In genomic region chr3:41267975-41268640, GRCh38 we compare ENCODE assay signal across 11 cellular contexts.
DNase-seq lines count a peak whose midpoint lies in the region; ATAC-seq and TF ChIP-seq lines count a peak whose summit lies in the region.
"Had no signal": no experiment of that assay in that cellular context is flagged by ENCODE, and none has a peak within 500 bp of the region (broad histone marks: within the 10 kb centered on the region; RNA-seq: fewer than 3 reads in every experiment).

No MANE protein-coding gene starts in this region.

- TF ChIP-seq CTCF in type B pancreatic cell (conservative IDR thresholded peaks at IDR 0.05), result no peak

- no peaks in the 10 kb centered on the region for H3K9me3 Mint-ChIP-seq in type B pancreatic cell

- DNase-seq in Caki2 (ENCODE audit: low read depth), result peak; percentile 83
- DNase-seq in LoVo (ENCODE audit: low spot score), result peak; percentile 82
- peak; percentile 88 for DNase-seq in amniotic epithelial cell (ENCODE audit: low read depth)
- DNase-seq in kidney glomerular epithelial cell (lab: John Stamatoyannopoulos, UW), result peak; percentile 87
- DNase-seq in germinal center (ENCODE audit: low spot score), result no peak
- no peak for DNase-seq in type B pancreatic cell (ENCODE audit: extremely low spot score, unreplicated experiment)
- DNase-seq in NCI-H187 (lab: John Stamatoyannopoulos, UW), result no peak
- DNase-seq: H7, Right ventricle myocardium superior, thyroid gland had no signal

- H3K4me1 Mint-ChIP-seq in type B pancreatic cell (ENCODE audit: unreplicated experiment), result no peaks in the 10 kb centered on the region

- no peak overlapping the region for H3K4me3 Mint-ChIP-seq in type B pancreatic cell

- H3K27me3 Mint-ChIP-seq in type B pancreatic cell, result no peaks in the 10 kb centered on the region

- in situ Hi-C loops in Caki2 (cut with HindIII; ENCODE audit: low pct_unique_long_range_greater_than_20kb, low sequenced_read_pairs), result no loop called here

- no peak for ATAC-seq in GM21825 (IDR thresholded peaks at IDR 0.05; ENCODE audit: unreplicated experiment)

- H3K27ac Mint-ChIP-seq in type B pancreatic cell, result no peak overlapping the region

- H3K36me3 Mint-ChIP-seq in type B pancreatic cell, result peaks cover 8% of the 10 kb centered on the region

Comparison
In these comparisons a context has a peak if more than half of its experiments do, and no peak if none do; other contexts are left out.
1. DNase-seq: peak in Caki2 (single experiment), LoVo (single experiment), amniotic epithelial cell (single experiment) and kidney glomerular epithelial cell (single experiment); none in germinal center (single experiment), type B pancreatic cell (single experiment) and NCI-H187 (0 of 2).